1 cellular context compared by ENCODE assay signal in the genomic region with DNA sequence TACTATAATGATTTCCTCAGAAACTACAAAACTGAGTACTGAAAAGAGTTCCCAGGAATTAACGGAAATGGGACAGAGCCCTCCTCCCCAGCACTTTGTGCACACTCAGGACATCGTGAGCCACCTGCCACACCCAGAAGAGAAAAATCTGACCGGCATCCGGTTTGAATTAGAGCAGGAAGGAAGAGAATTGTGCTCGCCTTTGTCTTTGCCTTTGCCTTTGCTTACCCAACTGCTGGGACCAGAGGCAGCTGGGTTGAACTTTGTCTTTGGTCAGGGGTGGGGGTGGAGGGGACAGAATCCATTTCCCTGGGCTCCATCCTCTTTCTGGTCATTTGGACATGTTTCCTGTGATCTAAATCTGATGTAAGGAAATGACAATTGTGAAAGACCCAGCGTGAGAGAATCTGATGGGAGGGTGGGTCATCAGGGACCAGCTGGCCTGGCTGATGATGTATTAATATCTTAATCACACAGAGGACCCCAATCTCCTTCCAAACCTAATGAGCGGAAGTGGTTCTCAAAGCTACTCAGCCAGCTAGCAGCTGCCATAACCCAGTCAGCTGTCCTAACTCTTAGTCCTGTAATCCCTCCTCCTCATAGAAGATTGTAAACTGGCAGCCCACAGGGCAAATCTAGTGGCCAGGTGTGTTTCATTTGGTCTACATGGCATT.
TF ChIP-seq lines count a peak whose summit lies in the region.

No MANE protein-coding gene starts in this region.

TF ChIP-seq in HepG2, 621 proteins besides CTCF, POLR2A, EP300 and RAD21 (continued from another document and continues in another):
- TF ChIP-seq, protein P1, sequence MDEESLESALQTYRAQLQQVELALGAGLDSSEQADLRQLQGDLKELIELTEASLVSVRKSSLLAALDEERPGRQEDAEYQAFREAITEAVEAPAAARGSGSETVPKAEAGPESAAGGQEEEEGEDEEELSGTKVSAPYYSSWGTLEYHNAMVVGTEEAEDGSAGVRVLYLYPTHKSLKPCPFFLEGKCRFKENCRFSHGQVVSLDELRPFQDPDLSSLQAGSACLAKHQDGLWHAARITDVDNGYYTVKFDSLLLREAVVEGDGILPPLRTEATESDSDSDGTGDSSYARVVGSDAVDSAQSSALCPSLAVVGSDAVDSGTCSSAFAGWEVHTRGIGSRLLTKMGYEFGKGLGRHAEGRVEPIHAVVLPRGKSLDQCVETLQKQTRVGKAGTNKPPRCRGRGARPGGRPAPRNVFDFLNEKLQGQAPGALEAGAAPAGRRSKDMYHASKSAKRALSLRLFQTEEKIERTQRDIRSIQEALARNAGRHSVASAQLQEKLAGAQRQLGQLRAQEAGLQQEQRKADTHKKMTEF (CRISPR knock-in tag; IDR thresholded peaks at IDR 0.05) = peak; percentile 50; the same call in 1 of the 2 replicates
- TF ChIP-seq, protein P2, sequence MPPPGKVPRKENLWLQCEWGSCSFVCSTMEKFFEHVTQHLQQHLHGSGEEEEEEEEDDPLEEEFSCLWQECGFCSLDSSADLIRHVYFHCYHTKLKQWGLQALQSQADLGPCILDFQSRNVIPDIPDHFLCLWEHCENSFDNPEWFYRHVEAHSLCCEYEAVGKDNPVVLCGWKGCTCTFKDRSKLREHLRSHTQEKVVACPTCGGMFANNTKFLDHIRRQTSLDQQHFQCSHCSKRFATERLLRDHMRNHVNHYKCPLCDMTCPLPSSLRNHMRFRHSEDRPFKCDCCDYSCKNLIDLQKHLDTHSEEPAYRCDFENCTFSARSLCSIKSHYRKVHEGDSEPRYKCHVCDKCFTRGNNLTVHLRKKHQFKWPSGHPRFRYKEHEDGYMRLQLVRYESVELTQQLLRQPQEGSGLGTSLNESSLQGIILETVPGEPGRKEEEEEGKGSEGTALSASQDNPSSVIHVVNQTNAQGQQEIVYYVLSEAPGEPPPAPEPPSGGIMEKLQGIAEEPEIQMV (CRISPR knock-in tag; IDR thresholded peaks at IDR 0.05; ENCODE audit: low read depth) = 0 out of 2 replicates have a peak, but pooled peaks have one; percentile 21
- TF ChIP-seq ZKSCAN1 (IDR thresholded peaks at IDR 0.05; ENCODE audit: low read length) (no peak), HNRNPK (IDR thresholded peaks at IDR 0.05; ENCODE audit: low read depth, low read length, poor library complexity, severe bottlenecking) (no peak), TBX2 (CRISPR knock-in tag; IDR thresholded peaks at IDR 0.05; ENCODE audit: borderline replicate concordance) (no peak; the same call in 1 of the 2 replicates), BHLHE40 (IDR thresholded peaks at IDR 0.05; ENCODE audit: low read length) (no peak), ZNF138 (CRISPR knock-in tag; IDR thresholded peaks at IDR 0.05; ENCODE audit: low read depth) (no peak), SUZ12 (IDR thresholded peaks at IDR 0.05; ENCODE audit: low read depth, low read length) (no peak), ZNF780A (CRISPR knock-in tag; IDR thresholded peaks at IDR 0.05) (no peak), PLRG1 (conservative IDR thresholded peaks at IDR 0.05) (no peak), GATA4 (IDR thresholded peaks at IDR 0.05; ENCODE audit: borderline replicate concordance, low read depth) (peak; percentile 54; the same call in 1 of the 2 replicates), CHD4 (IDR thresholded peaks at IDR 0.05; ENCODE audit: borderline replicate concordance, low read length) (no peak), ASH2L (IDR thresholded peaks at IDR 0.05; ENCODE audit: insufficient read length, low read depth, low read length) (peak; percentile 50), HOXA9 (CRISPR knock-in tag; IDR thresholded peaks at IDR 0.05; ENCODE audit: borderline replicate concordance) (no peak), ZNF879 (CRISPR knock-in tag; IDR thresholded peaks at IDR 0.05) (no peak), GPN1 (CRISPR knock-in tag; IDR thresholded peaks at IDR 0.05; ENCODE audit: borderline replicate concordance) (no peak), SMC3 (IDR thresholded peaks at IDR 0.05; ENCODE audit: low read length) (peak; percentile 25; the same call in 1 of the 2 replicates), ARHGAP35 (CRISPR knock-in tag; IDR thresholded peaks at IDR 0.05; ENCODE audit: borderline replicate concordance) (no peak), ISX (CRISPR knock-in tag; conservative IDR thresholded peaks at IDR 0.05) (no peak), ZMYM2 (CRISPR knock-in tag; IDR thresholded peaks at IDR 0.05) (0 out of 2 replicates have a peak, but pooled peaks have one; percentile 28), ATM (IDR thresholded peaks at IDR 0.05; ENCODE audit: borderline replicate concordance) (no peak), IRX3 (CRISPR knock-in tag; IDR thresholded peaks at IDR 0.05; ENCODE audit: borderline replicate concordance, low read depth) (no peak), ZNF207 (IDR thresholded peaks at IDR 0.05; ENCODE audit: borderline replicate concordance) (no peak), ELF3 (CRISPR knock-in tag; IDR thresholded peaks at IDR 0.05) (peak; percentile 90), CEBPB (IDR thresholded peaks at IDR 0.05; ENCODE audit: borderline replicate concordance, low read depth, low read length) (peak; percentile 63; the same call in 1 of the 2 replicates), ZNF326 (CRISPR knock-in tag; IDR thresholded peaks at IDR 0.05; ENCODE audit: borderline replicate concordance) (no peak), CC2D1A (CRISPR knock-in tag; IDR thresholded peaks at IDR 0.05) (no peak), ETV6 (CRISPR knock-in tag; conservative IDR thresholded peaks at IDR 0.05) (no peak), MED13 (CRISPR knock-in tag; IDR thresholded peaks at IDR 0.05) (no peak), MYC (CRISPR knock-in tag; IDR thresholded peaks at IDR 0.05; ENCODE audit: borderline replicate concordance) (peak; percentile 53; the same call in 1 of the 2 replicates), TBP (CRISPR knock-in tag; IDR thresholded peaks at IDR 0.05) (no peak), MAFG (CRISPR knock-in tag; IDR thresholded peaks at IDR 0.05) (no peak), ZNF652 (CRISPR knock-in tag; IDR thresholded peaks at IDR 0.05; ENCODE audit: borderline replicate concordance, low read depth) (no peak), ZC3H4 (CRISPR knock-in tag; IDR thresholded peaks at IDR 0.05; ENCODE audit: borderline replicate concordance) (no peak; the same call in 1 of the 2 replicates), ZNF335 (CRISPR knock-in tag; IDR thresholded peaks at IDR 0.05) (no peak), TEAD2 (CRISPR knock-in tag; IDR thresholded peaks at IDR 0.05) (no peak), WIZ (CRISPR knock-in tag; IDR thresholded peaks at IDR 0.05) (no peak), MTF1 (CRISPR knock-in tag; IDR thresholded peaks at IDR 0.05) (no peak), ZNF484 (CRISPR knock-in tag; IDR thresholded peaks at IDR 0.05; ENCODE audit: borderline replicate concordance, low read depth) (no peak), KAT8 (CRISPR knock-in tag; IDR thresholded peaks at IDR 0.05) (peak; percentile 58)
- TF ChIP-seq, protein P3, sequence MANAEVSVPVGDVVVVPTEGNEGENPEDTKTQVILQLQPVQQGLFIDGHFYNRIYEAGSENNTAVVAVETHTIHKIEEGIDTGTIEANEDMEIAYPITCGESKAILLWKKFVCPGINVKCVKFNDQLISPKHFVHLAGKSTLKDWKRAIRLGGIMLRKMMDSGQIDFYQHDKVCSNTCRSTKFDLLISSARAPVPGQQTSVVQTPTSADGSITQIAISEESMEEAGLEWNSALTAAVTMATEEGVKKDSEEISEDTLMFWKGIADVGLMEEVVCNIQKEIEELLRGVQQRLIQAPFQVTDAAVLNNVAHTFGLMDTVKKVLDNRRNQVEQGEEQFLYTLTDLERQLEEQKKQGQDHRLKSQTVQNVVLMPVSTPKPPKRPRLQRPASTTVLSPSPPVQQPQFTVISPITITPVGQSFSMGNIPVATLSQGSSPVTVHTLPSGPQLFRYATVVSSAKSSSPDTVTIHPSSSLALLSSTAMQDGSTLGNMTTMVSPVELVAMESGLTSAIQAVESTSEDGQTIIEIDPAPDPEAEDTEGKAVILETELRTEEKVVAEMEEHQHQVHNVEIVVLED (CRISPR knock-in tag; IDR thresholded peaks at IDR 0.05; ENCODE audit: borderline replicate concordance) = no peak
- TF ChIP-seq, protein P4, sequence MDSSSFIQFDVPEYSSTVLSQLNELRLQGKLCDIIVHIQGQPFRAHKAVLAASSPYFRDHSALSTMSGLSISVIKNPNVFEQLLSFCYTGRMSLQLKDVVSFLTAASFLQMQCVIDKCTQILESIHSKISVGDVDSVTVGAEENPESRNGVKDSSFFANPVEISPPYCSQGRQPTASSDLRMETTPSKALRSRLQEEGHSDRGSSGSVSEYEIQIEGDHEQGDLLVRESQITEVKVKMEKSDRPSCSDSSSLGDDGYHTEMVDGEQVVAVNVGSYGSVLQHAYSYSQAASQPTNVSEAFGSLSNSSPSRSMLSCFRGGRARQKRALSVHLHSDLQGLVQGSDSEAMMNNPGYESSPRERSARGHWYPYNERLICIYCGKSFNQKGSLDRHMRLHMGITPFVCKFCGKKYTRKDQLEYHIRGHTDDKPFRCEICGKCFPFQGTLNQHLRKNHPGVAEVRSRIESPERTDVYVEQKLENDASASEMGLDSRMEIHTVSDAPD (CRISPR knock-in tag; IDR thresholded peaks at IDR 0.05) = no peak
- TF ChIP-seq, protein P5, sequence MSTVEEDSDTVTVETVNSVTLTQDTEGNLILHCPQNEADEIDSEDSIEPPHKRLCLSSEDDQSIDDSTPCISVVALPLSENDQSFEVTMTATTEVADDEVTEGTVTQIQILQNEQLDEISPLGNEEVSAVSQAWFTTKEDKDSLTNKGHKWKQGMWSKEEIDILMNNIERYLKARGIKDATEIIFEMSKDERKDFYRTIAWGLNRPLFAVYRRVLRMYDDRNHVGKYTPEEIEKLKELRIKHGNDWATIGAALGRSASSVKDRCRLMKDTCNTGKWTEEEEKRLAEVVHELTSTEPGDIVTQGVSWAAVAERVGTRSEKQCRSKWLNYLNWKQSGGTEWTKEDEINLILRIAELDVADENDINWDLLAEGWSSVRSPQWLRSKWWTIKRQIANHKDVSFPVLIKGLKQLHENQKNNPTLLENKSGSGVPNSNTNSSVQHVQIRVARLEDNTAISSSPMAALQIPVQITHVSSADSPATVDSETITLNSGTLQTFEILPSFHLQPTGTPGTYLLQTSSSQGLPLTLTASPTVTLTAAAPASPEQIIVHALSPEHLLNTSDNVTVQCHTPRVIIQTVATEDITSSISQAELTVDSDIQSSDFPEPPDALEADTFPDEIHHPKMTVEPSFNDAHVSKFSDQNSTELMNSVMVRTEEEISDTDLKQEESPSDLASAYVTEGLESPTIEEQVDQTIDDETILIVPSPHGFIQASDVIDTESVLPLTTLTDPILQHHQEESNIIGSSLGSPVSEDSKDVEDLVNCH (CRISPR knock-in tag; IDR thresholded peaks at IDR 0.05) = no peak
- TF ChIP-seq, protein P6, sequence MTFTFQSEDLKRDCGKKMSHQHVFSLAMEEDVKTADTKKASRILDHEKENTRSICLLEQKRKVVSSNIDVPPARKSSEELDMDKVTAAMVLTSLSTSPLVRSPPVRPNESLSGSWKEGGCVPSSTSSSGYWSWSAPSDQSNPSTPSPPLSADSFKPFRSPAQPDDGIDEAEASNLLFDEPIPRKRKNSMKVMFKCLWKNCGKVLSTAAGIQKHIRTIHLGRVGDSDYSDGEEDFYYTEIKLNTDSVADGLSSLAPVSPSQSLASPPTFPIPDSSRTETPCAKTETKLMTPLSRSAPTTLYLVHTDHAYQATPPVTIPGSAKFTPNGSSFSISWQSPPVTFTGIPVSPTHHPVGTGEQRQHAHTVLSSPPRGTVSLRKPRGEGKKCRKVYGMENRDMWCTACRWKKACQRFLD (CRISPR knock-in tag; IDR thresholded peaks at IDR 0.05; ENCODE audit: borderline replicate concordance) = no peak
- TF ChIP-seq, protein P7, sequence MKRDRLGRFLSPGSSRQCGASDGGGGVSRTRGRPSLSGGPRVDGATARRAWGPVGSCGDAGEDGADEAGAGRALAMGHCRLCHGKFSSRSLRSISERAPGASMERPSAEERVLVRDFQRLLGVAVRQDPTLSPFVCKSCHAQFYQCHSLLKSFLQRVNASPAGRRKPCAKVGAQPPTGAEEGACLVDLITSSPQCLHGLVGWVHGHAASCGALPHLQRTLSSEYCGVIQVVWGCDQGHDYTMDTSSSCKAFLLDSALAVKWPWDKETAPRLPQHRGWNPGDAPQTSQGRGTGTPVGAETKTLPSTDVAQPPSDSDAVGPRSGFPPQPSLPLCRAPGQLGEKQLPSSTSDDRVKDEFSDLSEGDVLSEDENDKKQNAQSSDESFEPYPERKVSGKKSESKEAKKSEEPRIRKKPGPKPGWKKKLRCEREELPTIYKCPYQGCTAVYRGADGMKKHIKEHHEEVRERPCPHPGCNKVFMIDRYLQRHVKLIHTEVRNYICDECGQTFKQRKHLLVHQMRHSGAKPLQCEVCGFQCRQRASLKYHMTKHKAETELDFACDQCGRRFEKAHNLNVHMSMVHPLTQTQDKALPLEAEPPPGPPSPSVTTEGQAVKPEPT (CRISPR knock-in tag; IDR thresholded peaks at IDR 0.05; ENCODE audit: low read depth) = no peak
- TF ChIP-seq, protein P8, sequence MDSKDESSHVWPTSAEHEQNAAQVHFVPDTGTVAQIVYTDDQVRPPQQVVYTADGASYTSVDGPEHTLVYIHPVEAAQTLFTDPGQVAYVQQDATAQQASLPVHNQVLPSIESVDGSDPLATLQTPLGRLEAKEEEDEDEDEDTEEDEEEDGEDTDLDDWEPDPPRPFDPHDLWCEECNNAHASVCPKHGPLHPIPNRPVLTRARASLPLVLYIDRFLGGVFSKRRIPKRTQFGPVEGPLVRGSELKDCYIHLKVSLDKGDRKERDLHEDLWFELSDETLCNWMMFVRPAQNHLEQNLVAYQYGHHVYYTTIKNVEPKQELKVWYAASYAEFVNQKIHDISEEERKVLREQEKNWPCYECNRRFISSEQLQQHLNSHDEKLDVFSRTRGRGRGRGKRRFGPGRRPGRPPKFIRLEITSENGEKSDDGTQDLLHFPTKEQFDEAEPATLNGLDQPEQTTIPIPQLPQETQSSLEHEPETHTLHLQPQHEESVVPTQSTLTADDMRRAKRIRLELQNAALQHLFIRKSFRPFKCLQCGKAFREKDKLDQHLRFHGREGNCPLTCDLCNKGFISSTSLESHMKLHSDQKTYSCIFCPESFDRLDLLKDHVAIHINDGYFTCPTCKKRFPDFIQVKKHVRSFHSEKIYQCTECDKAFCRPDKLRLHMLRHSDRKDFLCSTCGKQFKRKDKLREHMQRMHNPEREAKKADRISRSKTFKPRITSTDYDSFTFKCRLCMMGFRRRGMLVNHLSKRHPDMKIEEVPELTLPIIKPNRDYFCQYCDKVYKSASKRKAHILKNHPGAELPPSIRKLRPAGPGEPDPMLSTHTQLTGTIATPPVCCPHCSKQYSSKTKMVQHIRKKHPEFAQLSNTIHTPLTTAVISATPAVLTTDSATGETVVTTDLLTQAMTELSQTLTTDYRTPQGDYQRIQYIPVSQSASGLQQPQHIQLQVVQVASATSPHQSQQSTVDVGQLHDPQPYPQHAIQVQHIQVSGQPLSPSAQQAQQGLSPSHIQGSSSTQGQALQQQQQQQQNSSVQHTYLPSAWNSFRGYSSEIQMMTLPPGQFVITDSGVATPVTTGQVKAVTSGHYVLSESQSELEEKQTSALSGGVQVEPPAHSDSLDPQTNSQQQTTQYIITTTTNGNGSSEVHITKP (CRISPR knock-in tag; IDR thresholded peaks at IDR 0.05; ENCODE audit: low read depth) = no peak
